14 cellular contexts compared by ENCODE assay signal in the genomic region with DNA sequence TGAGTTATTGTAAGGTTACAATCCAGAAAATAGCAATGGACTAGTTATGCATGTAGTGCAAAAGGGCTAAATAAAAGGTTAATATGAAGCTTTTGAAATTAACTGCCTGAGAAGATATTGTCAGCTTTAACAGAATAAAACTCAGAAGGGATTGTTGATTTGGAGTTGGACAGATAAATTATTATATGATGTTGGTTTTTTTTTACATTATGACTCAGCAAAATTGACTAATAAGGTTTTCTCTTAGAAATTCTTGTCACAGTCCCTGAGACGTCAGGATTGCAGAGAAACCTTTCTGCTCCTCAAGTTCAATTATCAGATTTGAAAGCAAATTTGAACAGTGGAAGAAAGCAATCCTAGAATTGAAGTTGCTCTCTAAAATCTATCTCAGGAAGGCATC.
DNase-seq lines count a peak whose midpoint lies in the region; ATAC-seq and TF ChIP-seq lines count a peak whose summit lies in the region.
"Had no signal": no experiment of that assay in that cellular context is flagged by ENCODE, and none has a peak within 500 bp of the region (broad histone marks: within the 10 kb centered on the region; RNA-seq: fewer than 3 reads in every experiment).

No MANE protein-coding gene starts in this region.

- H3K9me3 ChIP-seq in PC-3 (ENCODE audit: low read length) (no peaks in the 10 kb centered on the region), esophagus muscularis mucosa (no peaks in the 10 kb centered on the region)
- H3K9me3 ChIP-seq: BLaER1 treated with 17β-estradiol and CSF1 and Interleukin-3, amounts not matched to agents 10 nM and 100 nM; HAP-1 had no signal

- no peaks in the 10 kb centered on the region for H3F3A ChIP-seq in PC-3 (ENCODE audit: low read length, unreplicated experiment)

- TF ChIP-seq EP300 in esophagus muscularis mucosa (IDR thresholded peaks at IDR 0.05): no peak

- CTCF ChIA-PET in PC-3 (lab: Charles Lee): interaction anchor here (0.6 kb wide), 1 partner anchor 18 kb away, joined by 4 read pairs; no protein-coding TSS in a partner anchor

- WGBS in esophagus muscularis mucosa: 30% methylated on average over 1 of the region's 1 CpG

- no peak overlapping the region for H3K9ac ChIP-seq in PC-3 (ENCODE audit: low read length)
- H3K9ac ChIP-seq: BLaER1 treated with 17β-estradiol and CSF1 and Interleukin-3, amounts not matched to agents 10 nM and 100 nM; GM23248 had no signal

- no peaks in the 10 kb centered on the region for H3K27me3 ChIP-seq in ACC112 (ENCODE audit: insufficient read depth, low read length)
- no peaks in the 10 kb centered on the region for H3K27me3 ChIP-seq in PC-3 (ENCODE audit: low read length)
- H3K27me3 ChIP-seq in esophagus muscularis mucosa: no peaks in the 10 kb centered on the region
- H3K27me3 ChIP-seq: BLaER1 treated with 17β-estradiol and CSF1 and Interleukin-3, amounts not matched to agents 10 nM and 100 nM had no signal

- no peaks in the 10 kb centered on the region for H3K79me2 ChIP-seq in ACC112 (ENCODE audit: control insufficient read depth, insufficient read depth, low read length, unreplicated experiment)
- no peaks in the 10 kb centered on the region for H3K79me2 ChIP-seq in PC-3 (ENCODE audit: low read length)

- no peaks in the 10 kb centered on the region for H3K36me3 ChIP-seq in ACC112 (ENCODE audit: insufficient read depth, low read length)
- H3K36me3 ChIP-seq in PC-3 (ENCODE audit: low read depth, low read length): no peaks in the 10 kb centered on the region
- no peaks in the 10 kb centered on the region for H3K36me3 ChIP-seq in esophagus muscularis mucosa
- H3K36me3 ChIP-seq: BLaER1 treated with 17β-estradiol and CSF1 and Interleukin-3, amounts not matched to agents 10 nM and 100 nM; HAP-1 had no signal

- H3K4me3 ChIP-seq in ACC112 (ENCODE audit: low read depth, low read length): no peak overlapping the region; the same call in 1 of the 2 replicates
- no peak overlapping the region for H3K4me3 ChIP-seq in PC-3 (ENCODE audit: low read length)
- H3K4me3 ChIP-seq in choroid plexus epithelial cell (ENCODE audit: low read depth, low read length): no peak overlapping the region
- no peak overlapping the region for H3K4me3 ChIP-seq in fibroblast of the aortic adventitia (ENCODE audit: low read depth, low read length)
- H3K4me3 ChIP-seq in esophagus muscularis mucosa: no peak overlapping the region
- H3K4me3 ChIP-seq: BLaER1 treated with 17β-estradiol and CSF1 and Interleukin-3, amounts not matched to agents 10 nM and 100 nM; GM23248; HAP-1 had no signal

- no TSS peak for BruUV-seq in PC-3 (replicated peaks; lab: Mats Ljungman, UMichigan)

- DNase-seq in PC-3 (no peak), choroid plexus epithelial cell (ENCODE audit: low read depth) (peak; percentile 12), fibroblast of the aortic adventitia (ENCODE audit: low read depth) (peak; percentile 5), esophagus muscularis mucosa (ENCODE audit: extremely low spot score) (no peak)
- DNase-seq: Calu3; CD8-positive, alpha-beta T cell; DMS79 treated with DMSO at 0.1 percent for 48 hours; GF-D8; GM23248 had no signal

- H3K27ac ChIP-seq in ACC112 (ENCODE audit: low read depth, low read length) (peak overlapping the region; percentile 7; the same call in 1 of the 2 replicates), PC-3 (ENCODE audit: low read length) (no peak overlapping the region), esophagus muscularis mucosa (replicated peaks in 1 of 4) (no peak overlapping the region)
- H3K27ac ChIP-seq: BLaER1 treated with 17β-estradiol and CSF1 and Interleukin-3, amounts not matched to agents 10 nM and 100 nM; GM23248 had no signal

- no peak for TF ChIP-seq POLR2A in esophagus muscularis mucosa (IDR thresholded peaks at IDR 0.05; ENCODE audit: low read depth)

- POLR2A ChIA-PET in PC-3 (lab: Charles Lee; ENCODE audit: unreplicated experiment): no interaction called here

- ATAC-seq in PC-3 (no peak), GM18907 (IDR thresholded peaks at IDR 0.05; ENCODE audit: unreplicated experiment) (no peak), HG02852 (IDR thresholded peaks at IDR 0.05; ENCODE audit: unreplicated experiment) (no peak)
- ATAC-seq: CD8-positive, alpha-beta T cell had no signal

- H4K20me1 ChIP-seq in PC-3 (ENCODE audit: low read length): no peaks in the 10 kb centered on the region
- H4K20me1 ChIP-seq: BLaER1 treated with 17β-estradiol and CSF1 and Interleukin-3, amounts not matched to agents 10 nM and 100 nM had no signal

- intact Hi-C loops in PC-3 (cut with micrococcal nuclease) (no loop called here), esophagus muscularis mucosa (cut with DNase I) (no loop called here)

- H2AFZ ChIP-seq in ACC112 (ENCODE audit: low read length, unreplicated experiment) (no peak overlapping the region), PC-3 (ENCODE audit: low read length) (no peak overlapping the region)
- H2AFZ ChIP-seq: GM23248 had no signal

- 0 out of 2 replicates have a peak overlapping the region, but pooled peaks have one; percentile 6 for H3K4me2 ChIP-seq in PC-3 (ENCODE audit: low read length)
- H3K4me2 ChIP-seq: BLaER1 treated with 17β-estradiol and CSF1 and Interleukin-3, amounts not matched to agents 10 nM and 100 nM had no signal

- TF ChIP-seq CTCF in PC-3 (conservative IDR thresholded peaks at IDR 0.05; ENCODE audit: low read depth, low read length) (no peak), choroid plexus epithelial cell (conservative IDR thresholded peaks at IDR 0.05; ENCODE audit: low read depth, low read length) (no peak), fibroblast of the aortic adventitia (IDR thresholded peaks at IDR 0.05; ENCODE audit: insufficient read depth, low read length) (no peak), esophagus muscularis mucosa (IDR thresholded peaks at IDR 0.05) (no peak)

- H3K4me1 ChIP-seq in ACC112 (ENCODE audit: control insufficient read depth, insufficient read depth, low read length, unreplicated experiment): peaks cover 12% of the 10 kb centered on the region
- peaks cover 14% of the 10 kb centered on the region; the same call in 1 of the 2 replicates for H3K4me1 ChIP-seq in PC-3 (ENCODE audit: insufficient read depth, low read length)
- no peaks in the 10 kb centered on the region for H3K4me1 ChIP-seq in esophagus muscularis mucosa
- H3K4me1 ChIP-seq: HAP-1 had no signal

- H3K9me2 ChIP-seq in PC-3 (replicated peaks; ENCODE audit: low read length): no peaks in the 10 kb centered on the region

Comparison
In these comparisons a context has a peak if more than half of its experiments do, and no peak if none do; other contexts are left out.
1. DNase-seq: peak in choroid plexus epithelial cell (single experiment) and fibroblast of the aortic adventitia (single experiment); none in PC-3 (single experiment) and esophagus muscularis mucosa (single experiment).